ENCODE assay signal across 12 cellular contexts in genomic region chrY:7289889-7290853, GRCh38.
A peak's percentile ranks its signal among the peaks of the same experiment; 100 is the strongest.
DNase-seq lines count a peak whose midpoint lies in the region; ATAC-seq lines count a peak whose summit lies in the region.
"Had no signal": no experiment of that assay in that cellular context is flagged by ENCODE, and none has a peak within 500 bp of the region (broad histone marks: within the 10 kb centered on the region; RNA-seq: fewer than 3 reads in every experiment).

No MANE protein-coding gene starts in this region.

- no peak for DNase-seq in activated T-cell treated with anti-CD3 and anti-CD28 coated beads, Interleukin-2, amount 50 U/mL, for 4 hours
- no peak for DNase-seq in activated T-cell treated with anti-CD3 and anti-CD28 coated beads, Interleukin-2, amount 50 U/mL, for 24 hours
- no peak for DNase-seq in activated CD8-positive, alpha-beta T cell treated with anti-CD3 and anti-CD28 coated beads, Interleukin-2, amount 10 ng/mL, durations not matched to agents 7 days and 5 days
- no peak for DNase-seq in AG08396 (ENCODE audit: low spot score)
- DNase-seq in SHP77 treated with DMSO at 0.1 percent for 48 hours (lab: John Stamatoyannopoulos, UW) = no peak
- no peak for DNase-seq in NCI-H524 treated with DMSO at 0.1 percent for 48 hours (lab: John Stamatoyannopoulos, UW)
- DNase-seq: activated T-cell treated with anti-CD3 and anti-CD28 coated beads for 4 hours; NCI-H748 treated with DMSO at 0.1 percent for 48 hours; stimulated activated CD4-positive, alpha-beta T cell treated with anti-CD3 and anti-CD28 coated beads, Interleukin-4, amount 100 ng/mL, for 1 hour; SW 1271 had no signal

- H3K27ac Mint-ChIP-seq in activated T-cell treated with anti-CD3 and anti-CD28 coated beads, Interleukin-2, amount 50 U/mL, for 24 hours = no peak overlapping the region
- H3K27ac Mint-ChIP-seq in activated CD8-positive, alpha-beta T cell treated with anti-CD3 and anti-CD28 coated beads, Interleukin-2, amount 10 ng/mL, durations not matched to agents 7 days and 5 days = peak overlapping the region; percentile 89
- H3K27ac Mint-ChIP-seq in stimulated activated naive CD8-positive, alpha-beta T cell treated with anti-CD3 and anti-CD28 coated beads, Interleukin-15, Interleukin-2, amounts not matched to agents 100 ng/mL and 50 ng/mL, for 24 hours = peak overlapping the region; percentile 91

- CTCF ChIA-PET in activated CD8-positive, alpha-beta T cell treated with anti-CD3 and anti-CD28 coated beads, Interleukin-2, amount 10 ng/mL, durations not matched to agents 7 days and 5 days (lab: Charles Lee) = interaction anchor here (0.8 to 2.0 kb wide), 6 partner anchors 10 to 54 kb away, joined by 3 to 10 read pairs (median 3); no protein-coding TSS in a partner anchor

- no peaks in the 10 kb centered on the region for H3K9me3 Mint-ChIP-seq in activated T-cell treated with anti-CD3 and anti-CD28 coated beads, Interleukin-2, amount 50 U/mL, for 4 hours
- no peaks in the 10 kb centered on the region for H3K9me3 Mint-ChIP-seq in activated T-cell treated with anti-CD3 and anti-CD28 coated beads, Interleukin-2, amount 50 U/mL, for 24 hours
- no peaks in the 10 kb centered on the region for H3K9me3 Mint-ChIP-seq in activated CD8-positive, alpha-beta T cell treated with anti-CD3 and anti-CD28 coated beads, Interleukin-2, amount 10 ng/mL, durations not matched to agents 7 days and 5 days (ENCODE audit: insufficient read depth)
- no peaks in the 10 kb centered on the region for H3K9me3 Mint-ChIP-seq in stimulated activated naive CD8-positive, alpha-beta T cell treated with anti-CD3 and anti-CD28 coated beads, Interleukin-15, Interleukin-2, amounts not matched to agents 100 ng/mL and 50 ng/mL, for 24 hours

- H3K36me3 Mint-ChIP-seq in activated T-cell treated with anti-CD3 and anti-CD28 coated beads, Interleukin-2, amount 50 U/mL, for 4 hours (ENCODE audit: insufficient read depth) = peaks cover 6% of the 10 kb centered on the region
- no peaks in the 10 kb centered on the region for H3K36me3 Mint-ChIP-seq in activated T-cell treated with anti-CD3 and anti-CD28 coated beads, Interleukin-2, amount 50 U/mL, for 24 hours (ENCODE audit: low read depth)
- peaks cover 55% of the 10 kb centered on the region for H3K36me3 Mint-ChIP-seq in activated CD8-positive, alpha-beta T cell treated with anti-CD3 and anti-CD28 coated beads, Interleukin-2, amount 10 ng/mL, durations not matched to agents 7 days and 5 days (ENCODE audit: low read depth)
- peaks cover 27% of the 10 kb centered on the region for H3K36me3 Mint-ChIP-seq in stimulated activated naive CD8-positive, alpha-beta T cell treated with anti-CD3 and anti-CD28 coated beads, Interleukin-15, Interleukin-2, amounts not matched to agents 100 ng/mL and 50 ng/mL, for 24 hours (ENCODE audit: low read depth)

- H3K4me3 Mint-ChIP-seq in activated T-cell treated with anti-CD3 and anti-CD28 coated beads, Interleukin-2, amount 50 U/mL, for 4 hours = peak overlapping the region; percentile 60
- H3K4me3 Mint-ChIP-seq in activated T-cell treated with anti-CD3 and anti-CD28 coated beads, Interleukin-2, amount 50 U/mL, for 24 hours = no peak overlapping the region
- peak overlapping the region; percentile 76 for H3K4me3 Mint-ChIP-seq in activated CD8-positive, alpha-beta T cell treated with anti-CD3 and anti-CD28 coated beads, Interleukin-2, amount 10 ng/mL, durations not matched to agents 7 days and 5 days
- peak overlapping the region; percentile 76 for H3K4me3 Mint-ChIP-seq in stimulated activated naive CD8-positive, alpha-beta T cell treated with anti-CD3 and anti-CD28 coated beads, Interleukin-15, Interleukin-2, amounts not matched to agents 100 ng/mL and 50 ng/mL, for 24 hours

- POLR2A ChIA-PET in activated CD8-positive, alpha-beta T cell treated with anti-CD3 and anti-CD28 coated beads, Interleukin-2, amount 10 ng/mL, durations not matched to agents 7 days and 5 days (lab: Charles Lee) = interaction anchor here (0.7 to 1.2 kb wide), 4 partner anchors 8 to 45 kb away, joined by 3 to 4 read pairs (median 4); no protein-coding TSS in a partner anchor

- ATAC-seq in activated T-cell treated with anti-CD3 and anti-CD28 coated beads, Interleukin-2, amount 50 U/mL, for 4 hours = peak in 1 of 2 donors; percentile 69
- ATAC-seq in HG02981 (IDR thresholded peaks at IDR 0.05; ENCODE audit: unreplicated experiment) = peak; percentile 84
- peak; percentile 73 for ATAC-seq in activated CD8-positive, alpha-beta T cell treated with anti-CD3 and anti-CD28 coated beads, Interleukin-2, amount 10 ng/mL, durations not matched to agents 7 days and 5 days

- no peaks in the 10 kb centered on the region for H3K27me3 Mint-ChIP-seq in activated T-cell treated with anti-CD3 and anti-CD28 coated beads, Interleukin-2, amount 50 U/mL, for 4 hours (ENCODE audit: low read depth)
- no peaks in the 10 kb centered on the region for H3K27me3 Mint-ChIP-seq in activated T-cell treated with anti-CD3 and anti-CD28 coated beads, Interleukin-2, amount 50 U/mL, for 24 hours
- H3K27me3 Mint-ChIP-seq in activated CD8-positive, alpha-beta T cell treated with anti-CD3 and anti-CD28 coated beads, Interleukin-2, amount 10 ng/mL, durations not matched to agents 7 days and 5 days (ENCODE audit: low read depth) = no peaks in the 10 kb centered on the region
- H3K27me3 Mint-ChIP-seq in stimulated activated naive CD8-positive, alpha-beta T cell treated with anti-CD3 and anti-CD28 coated beads, Interleukin-15, Interleukin-2, amounts not matched to agents 100 ng/mL and 50 ng/mL, for 24 hours = no peaks in the 10 kb centered on the region

- H3K4me1 Mint-ChIP-seq in activated T-cell treated with anti-CD3 and anti-CD28 coated beads, Interleukin-2, amount 50 U/mL, for 4 hours (ENCODE audit: low read depth) = peaks cover 65% of the 10 kb centered on the region
- no peaks in the 10 kb centered on the region for H3K4me1 Mint-ChIP-seq in activated T-cell treated with anti-CD3 and anti-CD28 coated beads, Interleukin-2, amount 50 U/mL, for 24 hours (ENCODE audit: low read depth)
- peaks cover 57% of the 10 kb centered on the region for H3K4me1 Mint-ChIP-seq in activated CD8-positive, alpha-beta T cell treated with anti-CD3 and anti-CD28 coated beads, Interleukin-2, amount 10 ng/mL, durations not matched to agents 7 days and 5 days (ENCODE audit: low read depth)
- peaks cover 54% of the 10 kb centered on the region for H3K4me1 Mint-ChIP-seq in stimulated activated naive CD8-positive, alpha-beta T cell treated with anti-CD3 and anti-CD28 coated beads, Interleukin-15, Interleukin-2, amounts not matched to agents 100 ng/mL and 50 ng/mL, for 24 hours (ENCODE audit: low read depth)
